1 cellular context compared by ENCODE assay signal in genomic region chr2:182649316-182649715, GRCh38.
TF ChIP-seq lines count a peak whose summit lies in the region.

No MANE protein-coding gene starts in this region.

TF ChIP-seq in H1, 55 proteins besides CTCF, POLR2A, EP300 and RAD21 (continued from another document):
- no peak for TF ChIP-seq RNF2 (IDR thresholded peaks at IDR 0.05; ENCODE audit: borderline replicate concordance, low read depth, low read length, missing control alignments, poor library complexity, severe bottlenecking)
- no peak for TF ChIP-seq POLR2AphosphoS5 (IDR thresholded peaks at IDR 0.05; ENCODE audit: low read depth, low read length)
- TF ChIP-seq FOSL1 (IDR thresholded peaks at IDR 0.05; ENCODE audit: insufficient read depth, low read depth, low read length), result no peak
- TF ChIP-seq CHD2 (IDR thresholded peaks at IDR 0.05; ENCODE audit: low read length), result no peak
- no peak for TF ChIP-seq CBX8 (IDR thresholded peaks at IDR 0.05; ENCODE audit: borderline replicate concordance, low read depth, low read length)
- no peak for TF ChIP-seq CHD7 (IDR thresholded peaks at IDR 0.05; ENCODE audit: insufficient replicate concordance, low read length)
